Comparison of ENCODE assay signal across 8 cellular contexts in the genomic region with DNA sequence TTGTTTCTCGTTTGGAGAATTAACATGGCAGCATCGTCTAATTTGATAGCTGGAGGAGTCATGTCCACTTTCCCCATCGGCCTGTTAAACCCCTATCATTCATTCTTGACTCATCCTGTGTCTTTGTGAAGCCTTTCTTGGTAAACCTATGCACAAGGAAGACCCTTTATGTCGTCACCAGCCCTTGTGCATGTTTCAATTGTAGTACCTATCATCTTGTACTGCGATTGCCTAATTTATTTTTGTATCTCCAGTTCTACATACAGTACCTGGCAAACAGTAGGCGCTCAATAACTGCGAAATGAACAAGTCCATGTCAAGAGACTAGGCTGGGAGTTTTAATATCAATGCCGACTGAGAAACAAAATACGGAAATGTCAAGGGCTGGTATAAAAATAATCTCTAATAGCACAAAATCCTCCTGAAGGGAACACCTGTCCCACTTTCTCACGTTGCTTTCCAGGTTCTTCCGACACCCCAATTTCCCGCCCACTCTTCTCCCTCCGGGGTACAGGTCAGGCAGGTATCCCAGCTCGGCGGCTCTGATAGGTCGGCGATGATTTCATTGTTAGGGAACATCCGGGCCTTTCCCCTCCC. TPM values are rescaled to one million over a fixed set of nuclear protein-coding genes. Genes with fewer than 3 reads are reported as not detected.
A peak's percentile ranks its signal among the peaks of the same experiment; 100 is the strongest.
DNase-seq lines count a peak whose midpoint lies in the region; ATAC-seq lines count a peak whose summit lies in the region.

No MANE protein-coding gene starts in this region.

- peak overlapping the region; percentile 99 for H3K4me3 Mint-ChIP-seq in T-helper 1 cell treated with Interleukin-12 subunit alpha and Interleukin-12 subunit beta and Interleukin-4 antibody, amounts not matched to agents 30 μg/mL and 1 μg/mL, for 36 hours
- H3K4me3 Mint-ChIP-seq in activated T-helper 17 cell treated with anti-CD3 and anti-CD28 coated beads, Interleukin-2, amount 50 U/mL, for 72 hours = peak overlapping the region; percentile 93
- peak overlapping the region; percentile 94 to 100 (median 99) for H3K4me3 Mint-ChIP-seq in immature natural killer cell

- no peak for ATAC-seq in activated T-helper 17 cell treated with anti-CD3 and anti-CD28 coated beads, Interleukin-2, amount 50 U/mL, for 72 hours (replicated peaks)
- no peak for ATAC-seq in GM21381 (IDR thresholded peaks at IDR 0.05; ENCODE audit: unreplicated experiment)
- no peak for ATAC-seq in GM21515 (IDR thresholded peaks at IDR 0.05; ENCODE audit: unreplicated experiment)
- no peak for ATAC-seq in GM21367 (IDR thresholded peaks at IDR 0.05; ENCODE audit: unreplicated experiment)

- peak overlapping the region; percentile 100 for H3K27ac Mint-ChIP-seq in T-helper 1 cell treated with Interleukin-12 subunit alpha and Interleukin-12 subunit beta and Interleukin-4 antibody, amounts not matched to agents 30 μg/mL and 1 μg/mL, for 36 hours
- peak overlapping the region; percentile 92 for H3K27ac Mint-ChIP-seq in activated T-helper 17 cell treated with anti-CD3 and anti-CD28 coated beads, Interleukin-2, amount 50 U/mL, for 72 hours
- peak overlapping the region; percentile 94 to 99 (median 98) for H3K27ac Mint-ChIP-seq in immature natural killer cell

- DNase-seq in T-helper 1 cell (no peak), immature natural killer cell (no peak)

- H3K9me3 Mint-ChIP-seq in T-helper 1 cell treated with Interleukin-12 subunit alpha and Interleukin-12 subunit beta and Interleukin-4 antibody, amounts not matched to agents 30 μg/mL and 1 μg/mL, for 36 hours = peaks cover 6% of the 10 kb centered on the region
- no peaks in the 10 kb centered on the region for H3K9me3 Mint-ChIP-seq in activated T-helper 17 cell treated with anti-CD3 and anti-CD28 coated beads, Interleukin-2, amount 50 U/mL, for 72 hours
- H3K9me3 Mint-ChIP-seq in immature natural killer cell = no peaks in the 10 kb centered on the region

- no peaks in the 10 kb centered on the region for H3K27me3 Mint-ChIP-seq in T-helper 1 cell treated with Interleukin-12 subunit alpha and Interleukin-12 subunit beta and Interleukin-4 antibody, amounts not matched to agents 30 μg/mL and 1 μg/mL, for 36 hours (ENCODE audit: low read depth)
- H3K27me3 Mint-ChIP-seq in activated T-helper 17 cell treated with anti-CD3 and anti-CD28 coated beads, Interleukin-2, amount 50 U/mL, for 72 hours = no peaks in the 10 kb centered on the region
- peaks cover 11 to 19% (median 17%) of the 10 kb centered on the region in 3 donors for H3K27me3 Mint-ChIP-seq in immature natural killer cell (ENCODE audit: low read depth in 3 of 3)

- H3K27ac ChIP-seq in temporal lobe (ENCODE audit: low read depth, low read length) = peak overlapping the region; percentile 96

- peaks cover 24% of the 10 kb centered on the region for H3K4me1 Mint-ChIP-seq in T-helper 1 cell treated with Interleukin-12 subunit alpha and Interleukin-12 subunit beta and Interleukin-4 antibody, amounts not matched to agents 30 μg/mL and 1 μg/mL, for 36 hours (ENCODE audit: low read depth)
- H3K4me1 Mint-ChIP-seq in activated T-helper 17 cell treated with anti-CD3 and anti-CD28 coated beads, Interleukin-2, amount 50 U/mL, for 72 hours = peaks cover 12% of the 10 kb centered on the region
- peaks cover 28 to 41% of the 10 kb centered on the region in 2 donors for H3K4me1 Mint-ChIP-seq in immature natural killer cell

- peaks cover 8% of the 10 kb centered on the region for H3K36me3 Mint-ChIP-seq in T-helper 1 cell treated with Interleukin-12 subunit alpha and Interleukin-12 subunit beta and Interleukin-4 antibody, amounts not matched to agents 30 μg/mL and 1 μg/mL, for 36 hours (ENCODE audit: low read depth)
- peaks cover 36% of the 10 kb centered on the region for H3K36me3 Mint-ChIP-seq in activated T-helper 17 cell treated with anti-CD3 and anti-CD28 coated beads, Interleukin-2, amount 50 U/mL, for 72 hours (ENCODE audit: low read depth)
- H3K36me3 Mint-ChIP-seq in immature natural killer cell = peaks cover 0 to 4% (median 0%) of the 10 kb centered on the region in 3 donors

RNA-seq across cellular contexts. Expression of gene PPM1B, which starts 1.3 kb away (rescaled TPM):
- total RNA-seq in activated T-helper 17 cell treated with anti-CD3 and anti-CD28 coated beads, Interleukin-2, amount 50 U/mL, for 72 hours = 10 to 100 TPM; 36.3 to 38.9 TPM
- 10 to 100 TPM; 32.1 to 61.3 (median 40.0) TPM for polyA plus RNA-seq in immature natural killer cell
- 41.1 TPM for total RNA-seq in temporal lobe
